1 cellular context compared by ENCODE assay signal in genomic region chr20:49938173-49939163, GRCh38.
TF ChIP-seq lines count a peak whose summit lies in the region.

No MANE protein-coding gene starts in this region.

TF ChIP-seq in HepG2, 621 proteins besides CTCF, POLR2A, EP300 and RAD21 (continues in another document):
- TF ChIP-seq ARID4A (CRISPR knock-in tag; IDR thresholded peaks at IDR 0.05; ENCODE audit: borderline replicate concordance) (no peak), MBNL3 (CRISPR knock-in tag; conservative IDR thresholded peaks at IDR 0.05) (no peak), CREBL2 (CRISPR knock-in tag; IDR thresholded peaks at IDR 0.05; ENCODE audit: borderline replicate concordance) (no peak), CREB1 (IDR thresholded peaks at IDR 0.05) (no peak), CREB1 (CRISPR knock-in tag; IDR thresholded peaks at IDR 0.05) (no peak), ZNF781 (CRISPR knock-in tag; IDR thresholded peaks at IDR 0.05; ENCODE audit: borderline replicate concordance, not compliant biosample characterization) (peak; percentile 9), TGIF2 (CRISPR knock-in tag; IDR thresholded peaks at IDR 0.05) (peak; percentile 44; the same call in 1 of the 2 replicates), ZNF574 (CRISPR knock-in tag; IDR thresholded peaks at IDR 0.05) (no peak), HNF1A (IDR thresholded peaks at IDR 0.05; ENCODE audit: low read depth) (no peak), HNF1A (CRISPR knock-in tag; IDR thresholded peaks at IDR 0.05; ENCODE audit: borderline replicate concordance) (0 out of 2 replicates have a peak, but pooled peaks have one; percentile 23), ZNF557 (CRISPR knock-in tag; IDR thresholded peaks at IDR 0.05) (no peak), PBX2 (CRISPR knock-in tag; IDR thresholded peaks at IDR 0.05) (0 out of 2 replicates have a peak, but pooled peaks have one; percentile 11), GZF1 (CRISPR knock-in tag; IDR thresholded peaks at IDR 0.05) (no peak), MED1 (CRISPR knock-in tag; IDR thresholded peaks at IDR 0.05) (0 out of 2 replicates have a peak, but pooled peaks have one; percentile 26), ZFP36L1 (CRISPR knock-in tag; IDR thresholded peaks at IDR 0.05) (0 out of 2 replicates have a peak, but pooled peaks have one; percentile 3), TBX3 (IDR thresholded peaks at IDR 0.05; ENCODE audit: borderline replicate concordance) (peak; percentile 15; the same call in 1 of the 2 replicates), YY1 (IDR thresholded peaks at IDR 0.05; ENCODE audit: insufficient read depth, insufficient replicate concordance, low read depth, low read length) (no peak), SMAD1 (CRISPR knock-in tag; IDR thresholded peaks at IDR 0.05; ENCODE audit: borderline replicate concordance, low read depth) (0 out of 2 replicates have a peak, but pooled peaks have one; percentile 37), HDAC2 (CRISPR knock-in tag; IDR thresholded peaks at IDR 0.05) (no peak), ZNF598 (CRISPR knock-in tag; IDR thresholded peaks at IDR 0.05; ENCODE audit: borderline replicate concordance) (peak; percentile 43; the same call in 1 of the 2 replicates), ZBTB20 (CRISPR knock-in tag; IDR thresholded peaks at IDR 0.05; ENCODE audit: borderline replicate concordance, low read depth) (0 out of 2 replicates have a peak, but pooled peaks have one; percentile 54), SP140L (CRISPR knock-in tag; IDR thresholded peaks at IDR 0.05; ENCODE audit: borderline replicate concordance) (no peak), USF2 (IDR thresholded peaks at IDR 0.05; ENCODE audit: low read depth, low read length) (0 out of 2 replicates have a peak, but pooled peaks have one; percentile 33), USF2 (CRISPR knock-in tag; IDR thresholded peaks at IDR 0.05; ENCODE audit: borderline replicate concordance) (no peak; the same call in 1 of the 2 replicates), ZFX (CRISPR knock-in tag; IDR thresholded peaks at IDR 0.05; ENCODE audit: low read depth) (0 out of 2 replicates have a peak, but pooled peaks have one; percentile 28), ZSCAN29 (CRISPR knock-in tag; conservative IDR thresholded peaks at IDR 0.05) (0 out of 2 replicates have a peak, but pooled peaks have one; percentile 9), MAX (IDR thresholded peaks at IDR 0.05) (peak; percentile 51; the same call in 1 of the 2 replicates), PITX1 (CRISPR knock-in tag; IDR thresholded peaks at IDR 0.05) (0 out of 2 replicates have a peak, but pooled peaks have one; percentile 20), ZNF788 (CRISPR knock-in tag; IDR thresholded peaks at IDR 0.05; ENCODE audit: borderline replicate concordance) (0 out of 2 replicates have a peak, but pooled peaks have one; percentile 31), MEIS2 (CRISPR knock-in tag; IDR thresholded peaks at IDR 0.05) (no peak), HNF1B (CRISPR knock-in tag; IDR thresholded peaks at IDR 0.05) (0 out of 2 replicates have a peak, but pooled peaks have one; percentile 19), HNF4A (CRISPR knock-in tag; IDR thresholded peaks at IDR 0.05) (no peak), ZSCAN25 (CRISPR knock-in tag; IDR thresholded peaks at IDR 0.05) (0 out of 2 replicates have a peak, but pooled peaks have one; percentile 26), THAP9 (CRISPR knock-in tag; IDR thresholded peaks at IDR 0.05; ENCODE audit: borderline replicate concordance) (0 out of 2 replicates have a peak, but pooled peaks have one; percentile 43), ARNT (IDR thresholded peaks at IDR 0.05) (no peak), ZNF24 (IDR thresholded peaks at IDR 0.05) (no peak), SOX6 (IDR thresholded peaks at IDR 0.05) (no peak), SOX6 (CRISPR knock-in tag; IDR thresholded peaks at IDR 0.05) (0 out of 2 replicates have a peak, but pooled peaks have one; percentile 35), ZNF878 (CRISPR knock-in tag; IDR thresholded peaks at IDR 0.05) (no peak), SIX4 (CRISPR knock-in tag; IDR thresholded peaks at IDR 0.05) (no peak), NRL (CRISPR knock-in tag; IDR thresholded peaks at IDR 0.05; ENCODE audit: borderline replicate concordance) (no peak), KDM1A (CRISPR knock-in tag; IDR thresholded peaks at IDR 0.05) (no peak)
